In the genomic region with DNA sequence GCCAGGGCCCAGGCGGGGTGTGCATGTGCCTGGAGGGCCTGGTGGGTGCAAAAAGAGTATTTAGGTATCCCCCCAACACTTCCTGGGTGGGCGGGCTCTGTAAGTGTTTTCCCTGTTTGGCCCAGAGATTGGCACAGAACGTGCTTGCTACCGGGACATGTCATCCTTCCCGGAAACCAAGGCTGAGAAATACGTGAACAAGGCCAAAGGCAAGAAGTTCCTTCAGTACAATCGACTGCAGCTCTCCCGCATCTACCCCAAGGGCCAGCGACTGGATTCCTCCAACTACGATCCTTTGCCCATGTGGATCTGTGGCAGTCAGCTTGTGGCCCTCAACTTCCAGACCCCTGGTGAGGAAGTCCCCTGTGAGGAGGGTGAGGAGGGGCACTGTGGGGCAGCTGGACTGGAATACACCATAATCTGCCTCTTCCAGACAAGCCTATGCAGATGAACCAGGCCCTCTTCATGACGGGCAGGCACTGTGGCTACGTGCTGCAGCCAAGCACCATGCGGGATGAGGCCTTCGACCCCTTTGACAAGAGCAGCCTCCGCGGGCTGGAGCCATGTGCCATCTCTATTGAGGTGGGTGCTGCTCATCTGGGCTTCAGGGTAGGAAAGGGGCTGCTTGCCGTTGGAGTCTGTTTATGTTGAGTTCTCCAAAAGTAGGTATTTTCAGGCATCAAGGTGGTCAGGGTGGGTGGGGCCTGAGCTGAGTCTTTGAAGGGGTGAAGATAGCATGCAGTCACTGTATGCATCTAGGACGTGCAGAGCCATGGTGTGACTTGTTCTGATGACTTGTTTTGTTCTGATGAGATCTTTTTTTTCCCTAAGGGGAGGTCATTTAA, we compare ENCODE assay signal across 9 cellular contexts. TPM values are rescaled to one million over a fixed set of nuclear protein-coding genes. Genes with fewer than 3 reads are reported as not detected.
DNase-seq lines count a peak whose midpoint lies in the region; ATAC-seq and TF ChIP-seq lines count a peak whose summit lies in the region.
"Had no signal": no experiment of that assay in that cellular context is flagged by ENCODE, and none has a peak within 500 bp of the region (broad histone marks: within the 10 kb centered on the region; RNA-seq: fewer than 3 reads in every experiment).

No MANE protein-coding gene starts in this region.

- TF ChIP-seq POLR2A in HCT116 (IDR thresholded peaks at IDR 0.05; ENCODE audit: borderline replicate concordance, extremely low read depth, insufficient read depth, insufficient read length), result no peak

- intact Hi-C loops in HCT116 (cut with micrococcal nuclease), result loop anchor here (1.0 to 5.0 kb wide), 3 partner anchors 60 to 240 kb away; partner anchors contain the start of gene LPIN3
- intact Hi-C loops in left ventricle myocardium inferior (cut with micrococcal nuclease), result loop anchor here (5.0 kb wide), 1 partner anchor 165 kb away; no protein-coding TSS in a partner anchor

- CTCF ChIA-PET in HCT116 (lab: Charles Lee), result interaction anchor here (0.5 to 4.8 kb wide), 15 partner anchors 9 to 182 kb away, joined by 3 to 83 read pairs (median 4); partner anchors contain the start of gene LPIN3

- H3K9me3 ChIP-seq in HCT116 (ENCODE audit: control insufficient read depth in 1 of 2, insufficient read depth in 1 of 2, low read depth in 1 of 2, low read length in 2 of 2) (no peaks in the 10 kb centered on the region), left ventricle myocardium inferior (replicated peaks) (no peaks in the 10 kb centered on the region)
- H3K9me3 ChIP-seq: HAP-1 had no signal

- H3K27ac ChIP-seq in HCT116 (ENCODE audit: low read depth, low read length) (no peak overlapping the region), left ventricle myocardium inferior (replicated peaks) (peak overlapping the region; percentile 89), skin epidermis (peak overlapping the region in 15 of 21 experiments; percentile 22 to 73 (median 42))

- H3K79me2 ChIP-seq in HCT116 (ENCODE audit: insufficient read depth, low read length), result no peaks in the 10 kb centered on the region

- RAD21 ChIA-PET in HCT116 (lab: Charles Lee; ENCODE audit: low non-redundant PET in 1 of 2, low total read pairs in 2 of 2, uncharacterized antibody in 2 of 2, unreplicated experiment in 2 of 2), result interaction anchor here (0.5 to 1.5 kb wide), 6 partner anchors 52 to 216 kb away, joined by 3 to 17 read pairs (median 3); partner anchors contain the start of gene LPIN3 (in 2 of the 2)

- TF ChIP-seq CTCF in HCT116 (IDR thresholded peaks at IDR 0.05 in 2 of 3, conservative IDR thresholded peaks at IDR 0.05 in 1 of 3; ENCODE audit: borderline replicate concordance in 1 of 3, insufficient read depth in 1 of 3, low read depth in 2 of 3, low read length in 2 of 3) (no peak), left ventricle myocardium inferior (IDR thresholded peaks at IDR 0.05; ENCODE audit: borderline replicate concordance) (no peak)

- TF ChIP-seq RAD21 in HCT116 (IDR thresholded peaks at IDR 0.05; ENCODE audit: low read depth), result no peak

- no peaks in the 10 kb centered on the region for H3K9me2 ChIP-seq in HCT116 (ENCODE audit: insufficient read depth)

- H3K36me3 ChIP-seq in HCT116 (ENCODE audit: control insufficient read depth in 1 of 2, insufficient read depth in 2 of 2, low read length in 2 of 2), result peaks cover 14 to 21% of the 10 kb centered on the region in 2 experiments
- peaks cover 62% of the 10 kb centered on the region for H3K36me3 ChIP-seq in left ventricle myocardium inferior

- ATAC-seq in HCT116, result peak; percentile 24
- no peak for ATAC-seq in GM18870 (IDR thresholded peaks at IDR 0.05; ENCODE audit: unreplicated experiment)

- no peak overlapping the region for H2AFZ ChIP-seq in HCT116 (ENCODE audit: low read depth, low read length, poor library complexity, severe bottlenecking)

- no peaks in the 10 kb centered on the region for H4K20me1 ChIP-seq in HCT116 (ENCODE audit: insufficient read depth)

- POLR2A ChIA-PET in HCT116 (lab: Charles Lee), result interaction anchor here (1.0 to 1.8 kb wide), 2 partner anchors 60 to 168 kb away, joined by 4 read pairs; partner anchors contain the start of gene LPIN3

- no peak overlapping the region for H3K4me2 ChIP-seq in HCT116 (ENCODE audit: low read length)

- no peak overlapping the region for H3K9ac ChIP-seq in HCT116 (ENCODE audit: low read length)

- H3K4me1 ChIP-seq in HCT116 (ENCODE audit: control insufficient read depth in 1 of 2, insufficient read depth in 2 of 2, low read length in 2 of 2) (peaks cover 0 to 7% of the 10 kb centered on the region in 2 experiments; a peak in 2 of 4 replicates), left ventricle myocardium inferior (peaks cover 63% of the 10 kb centered on the region)
- H3K4me1 ChIP-seq: HAP-1 had no signal

- H3K27me3 ChIP-seq in HCT116 (ENCODE audit: insufficient read depth, low read length) (no peaks in the 10 kb centered on the region), left ventricle myocardium inferior (ENCODE audit: low read depth) (no peaks in the 10 kb centered on the region)

- DNase-seq in HCT116 (ENCODE audit: low read depth, low spot score), result no peak
- DNase-seq in activated naive CD4-positive, alpha-beta T cell treated with anti-CD3 and anti-CD28 coated beads, Interleukin-2, amount 50 U/mL, for 16 hours, result peak; percentile 4
- no peak for DNase-seq in left ventricle myocardium inferior
- no peak for DNase-seq in GM03348 (ENCODE audit: low spot score)
- DNase-seq in AG08395 (ENCODE audit: low spot score), result no peak
- DNase-seq in NCI-H82 treated with DMSO at 0.1 percent for 48 hours (lab: John Stamatoyannopoulos, UW; ENCODE audit: unreplicated experiment), result no peak

- no peak overlapping the region for H3K4me3 ChIP-seq in HCT116 (replicated peaks in 1 of 2; ENCODE audit: low read depth in 1 of 2, low read length in 2 of 2)
- no peak overlapping the region for H3K4me3 ChIP-seq in left ventricle myocardium inferior
- H3K4me3 ChIP-seq in skin epidermis, result no peak overlapping the region
- H3K4me3 ChIP-seq: HAP-1 had no signal

- BruUV-seq in HCT116 (replicated peaks; lab: Mats Ljungman, UMichigan), result no TSS peak

TF ChIP-seq in HCT116, 20 proteins besides CTCF, POLR2A, EP300 and RAD21:
- TF ChIP-seq ATF3 (IDR thresholded peaks at IDR 0.05) (no peak), EZH2phosphoT487 (IDR thresholded peaks at IDR 0.05; ENCODE audit: borderline replicate concordance) (no peak), EZH2 (IDR thresholded peaks at IDR 0.05) (no peak), CBX3 (IDR thresholded peaks at IDR 0.05; ENCODE audit: low read depth) (no peak), YY1 (IDR thresholded peaks at IDR 0.05; ENCODE audit: extremely low read depth, insufficient replicate concordance, low read depth, low read length) (no peak), ZNF274 (IDR thresholded peaks at IDR 0.05; ENCODE audit: low read depth, low read length) (no peak), SP1 (IDR thresholded peaks at IDR 0.05; ENCODE audit: low read depth) (no peak), TCF7L2 (IDR thresholded peaks at IDR 0.05; ENCODE audit: borderline replicate concordance, extremely low read depth, insufficient read depth, insufficient read length) (no peak), MAX (IDR thresholded peaks at IDR 0.05) (no peak), ZFX (IDR thresholded peaks at IDR 0.05) (no peak), SIN3A (IDR thresholded peaks at IDR 0.05; ENCODE audit: low read depth) (no peak), FOSL1 (IDR thresholded peaks at IDR 0.05; ENCODE audit: low read depth) (no peak), POLR2AphosphoS5 (IDR thresholded peaks at IDR 0.05; ENCODE audit: low read depth, low read length) (no peak), ELF1 (IDR thresholded peaks at IDR 0.05; ENCODE audit: borderline replicate concordance, low read depth) (no peak), SRF (IDR thresholded peaks at IDR 0.05; ENCODE audit: low read depth) (no peak)
TF ChIP-seq in HCT116: peak in this region for 0.

RNA-seq across cellular contexts. Expression of gene PLCG1, which starts 35.2 kb away (rescaled TPM):
- total RNA-seq in HCT116 (2021; ENCODE audit: unreplicated experiment) (45.6 TPM), left ventricle myocardium inferior (46.1 TPM)
- 28.5 and 41.7 TPM in 2 replicates for polyA plus RNA-seq in HCT116 (2012)
